In genomic region chr19:49073514-49074378, GRCh38 we compare ENCODE assay signal across 8 cellular contexts. TPM values are rescaled to one million over a fixed set of nuclear protein-coding genes. Genes with fewer than 3 reads are reported as not detected.
DNase-seq lines count a peak whose midpoint lies in the region; ATAC-seq and TF ChIP-seq lines count a peak whose summit lies in the region.

No MANE protein-coding gene starts in this region.

- no TSS peak for BruUV-seq in HCT116 (replicated peaks; lab: Mats Ljungman, UMichigan)

- peak; percentile 34 for TF ChIP-seq CTCF in BJ (IDR thresholded peaks at IDR 0.05; ENCODE audit: insufficient read depth, low read depth, low read length)
- TF ChIP-seq CTCF in HCT116 (IDR thresholded peaks at IDR 0.05 in 2 of 3, conservative IDR thresholded peaks at IDR 0.05 in 1 of 3; ENCODE audit: borderline replicate concordance in 1 of 3, insufficient read depth in 1 of 3, low read depth in 2 of 3, low read length in 2 of 3) = peak; percentile 36 to 65 (median 49)
- TF ChIP-seq CTCF in spleen (IDR thresholded peaks at IDR 0.05 in 8 of 11, conservative IDR thresholded peaks at IDR 0.05 in 3 of 11) = peak in 1 of 11 experiments; percentile 14

- H3K9me2 ChIP-seq in HCT116 (ENCODE audit: insufficient read depth) = no peaks in the 10 kb centered on the region

- H3K27me3 ChIP-seq in BJ (ENCODE audit: control insufficient read depth, insufficient read depth, low read length) (peaks cover 12% of the 10 kb centered on the region), HCT116 (ENCODE audit: insufficient read depth, low read length) (no peaks in the 10 kb centered on the region), spleen (replicated peaks in 1 of 7) (peaks cover 0 to 82% (median 52%) of the 10 kb centered on the region in 7 donors)

- no peaks in the 10 kb centered on the region for H3K36me3 ChIP-seq in BJ (ENCODE audit: control insufficient read depth, insufficient read depth, low read length)
- no peaks in the 10 kb centered on the region for H3K36me3 ChIP-seq in HCT116 (ENCODE audit: control insufficient read depth in 1 of 2, insufficient read depth in 2 of 2, low read length in 2 of 2)
- H3K36me3 ChIP-seq in SK-N-MC (ENCODE audit: insufficient read depth, low read length) = no peaks in the 10 kb centered on the region
- H3K36me3 ChIP-seq in spleen = no peaks in the 10 kb centered on the region

- H3K4me3 ChIP-seq in BJ (ENCODE audit: low read depth, low read length) (no peak overlapping the region), HCT116 (replicated peaks in 1 of 2; ENCODE audit: low read depth in 1 of 2, low read length in 2 of 2) (no peak overlapping the region), SK-N-MC (peak overlapping the region; percentile 66; the same call in 1 of the 2 replicates), spleen (no peak overlapping the region)

- TF ChIP-seq POLR2A in HCT116 (IDR thresholded peaks at IDR 0.05; ENCODE audit: borderline replicate concordance, extremely low read depth, insufficient read depth, insufficient read length) (no peak), spleen (IDR thresholded peaks at IDR 0.05) (no peak)

- H3K79me2 ChIP-seq in HCT116 (ENCODE audit: insufficient read depth, low read length) = no peaks in the 10 kb centered on the region

- no peak overlapping the region for H3K27ac ChIP-seq in HCT116 (ENCODE audit: low read depth, low read length)
- no peak overlapping the region for H3K27ac ChIP-seq in SK-N-MC
- no peak overlapping the region for H3K27ac ChIP-seq in spleen

- peak; percentile 68 for TF ChIP-seq RAD21 in HCT116 (IDR thresholded peaks at IDR 0.05; ENCODE audit: low read depth)

- peak; percentile 88 for ATAC-seq in HCT116
- peak; percentile 64 for ATAC-seq in left ventricle myocardium superior
- no peak for ATAC-seq in GM18868 (IDR thresholded peaks at IDR 0.05; ENCODE audit: unreplicated experiment)
- no peak for ATAC-seq in GM21390 (IDR thresholded peaks at IDR 0.05; ENCODE audit: unreplicated experiment)

- no peaks in the 10 kb centered on the region for H3K9me3 ChIP-seq in HCT116 (ENCODE audit: control insufficient read depth in 1 of 2, insufficient read depth in 1 of 2, low read depth in 1 of 2, low read length in 2 of 2)
- no peaks in the 10 kb centered on the region for H3K9me3 ChIP-seq in SK-N-MC (ENCODE audit: low read depth, low read length)
- H3K9me3 ChIP-seq in spleen = peaks cover 0 to 4% (median 0%) of the 10 kb centered on the region in 8 donors

- DNase-seq in BJ (ENCODE audit: low read depth) (no peak), HCT116 (ENCODE audit: low read depth, low spot score) (peak; percentile 45), SK-N-MC (ENCODE audit: low read depth, low spot score) (no peak), left ventricle myocardium superior (no peak), spleen (no peak)
- DNase-seq in activated T-cell treated with anti-CD3 and anti-CD28 coated beads, Interleukin-2, amount 50 U/mL, for 1 hour = no peak

- H3K9ac ChIP-seq in HCT116 (ENCODE audit: low read length) (no peak overlapping the region), SK-N-MC (ENCODE audit: insufficient read length) (no peak overlapping the region)

- H3K4me2 ChIP-seq in HCT116 (ENCODE audit: low read length) = peak overlapping the region; percentile 59

- CTCF ChIA-PET in BJ (lab: Yijun Ruan, JAX) = interaction anchor here (0.6 to 2.5 kb wide), 9 partner anchors 9 to 227 kb away, joined by 3 to 13 read pairs (median 4); partner anchors contain the start of gene RUVBL2
- CTCF ChIA-PET in HCT116 (lab: Charles Lee) = interaction anchor here (0.7 to 2.6 kb wide), 16 partner anchors 9 to 278 kb away, joined by 3 to 18 read pairs (median 6); partner anchors contain the start of genes CGB7, GYS1, LIN7B and NTF4

- no peaks in the 10 kb centered on the region for H4K20me1 ChIP-seq in HCT116 (ENCODE audit: insufficient read depth)

- no peak overlapping the region for H2AFZ ChIP-seq in HCT116 (ENCODE audit: low read depth, low read length, poor library complexity, severe bottlenecking)

- intact Hi-C loops in HCT116 (cut with micrococcal nuclease) = loop anchor here (2.0 kb wide), 2 partner anchors 125 to 285 kb away; no protein-coding TSS in a partner anchor
- intact Hi-C loops in left ventricle myocardium superior (cut with micrococcal nuclease) = no loop called here
- intact Hi-C loops in spleen (cut with DNase I; ENCODE audit: low total_unique reads) = no loop called here

- RAD21 ChIA-PET in HCT116 (lab: Charles Lee; ENCODE audit: low non-redundant PET in 1 of 2, low total read pairs in 2 of 2, uncharacterized antibody in 2 of 2, unreplicated experiment in 2 of 2) = interaction anchor here (0.9 to 1.4 kb wide), 2 partner anchors 125 kb away, joined by 3 to 5 read pairs; no protein-coding TSS in a partner anchor

- 62 to 68% (median 64%) methylated on average over 22 to 23 of the region's 23 CpGs for WGBS in spleen, 5 donors

- H3K4me1 ChIP-seq in HCT116 (ENCODE audit: control insufficient read depth in 1 of 2, insufficient read depth in 2 of 2, low read length in 2 of 2) = peaks cover 10 to 11% of the 10 kb centered on the region in 2 experiments
- peaks cover 0 to 16% (median 6%) of the 10 kb centered on the region in 6 donors for H3K4me1 ChIP-seq in spleen

- POLR2A ChIA-PET in BJ (lab: Charles Lee) (no interaction called here), HCT116 (lab: Charles Lee) (interaction anchor here (0.7 kb wide), 1 partner anchor 76 kb away, joined by 3 read pairs; no protein-coding TSS in a partner anchor)

TF ChIP-seq in HCT116, 20 proteins besides CTCF, POLR2A, EP300 and RAD21:
- TF ChIP-seq ZFX (IDR thresholded peaks at IDR 0.05) (no peak), CEBPB (IDR thresholded peaks at IDR 0.05; ENCODE audit: low read depth) (no peak), JUND (IDR thresholded peaks at IDR 0.05) (no peak), POLR2AphosphoS5 (IDR thresholded peaks at IDR 0.05; ENCODE audit: low read depth, low read length) (no peak), ZNF274 (IDR thresholded peaks at IDR 0.05; ENCODE audit: low read depth, low read length) (no peak), EZH2phosphoT487 (IDR thresholded peaks at IDR 0.05; ENCODE audit: borderline replicate concordance) (no peak), CBX3 (IDR thresholded peaks at IDR 0.05; ENCODE audit: low read depth) (no peak), TCF7L2 (IDR thresholded peaks at IDR 0.05; ENCODE audit: borderline replicate concordance, extremely low read depth, insufficient read depth, insufficient read length) (no peak), ELF1 (IDR thresholded peaks at IDR 0.05; ENCODE audit: borderline replicate concordance, low read depth) (no peak)

RNA-seq across cellular contexts. Expression of gene KCNA7, which starts 1.2 kb away (rescaled TPM):
- polyA plus RNA-seq in BJ (2011; rRNA removed) = not detected in 2 replicates
- polyA minus RNA-seq in BJ (2011; rRNA and poly(A)+ RNA removed) = not detected in 2 replicates
- total RNA-seq in HCT116 (2021; ENCODE audit: unreplicated experiment) = not detected
- 0.02 and 0.10 TPM in 2 replicates for polyA plus RNA-seq in HCT116 (2012)
- total RNA-seq in left ventricle myocardium superior = 0.42 TPM
- not detected for total RNA-seq in spleen
- polyA plus RNA-seq in spleen = under 1 TPM in 1 of 3 donors, not detected in 2; 0.02 TPM

RNA-seq across cellular contexts. Expression of gene NTF4, which starts 9.1 kb away (rescaled TPM):
- polyA plus RNA-seq in BJ (2011; rRNA removed) (0.10 TPM in 1 of 2 replicates, not detected in the other), spleen (not detected)
- not detected in 2 replicates for polyA minus RNA-seq in BJ (2011; rRNA and poly(A)+ RNA removed)
- total RNA-seq in HCT116 (2021; ENCODE audit: unreplicated experiment) (1.7 TPM), left ventricle myocardium superior (not detected), spleen (not detected)
- 2.1 and 2.3 TPM in 2 replicates for polyA plus RNA-seq in HCT116 (2012)

RNA-seq across cellular contexts. Expression of gene SNRNP70, which starts 11.5 kb away (rescaled TPM):
- polyA plus RNA-seq in BJ (2011; rRNA removed) (125 and 268 TPM in 2 replicates), spleen (100 to 1,000 TPM; 198 to 559 (median 421) TPM)
- polyA minus RNA-seq in BJ (2011; rRNA and poly(A)+ RNA removed) = 27.9 and 28.8 TPM in 2 replicates
- total RNA-seq in HCT116 (2021; ENCODE audit: unreplicated experiment) (236 TPM), left ventricle myocardium superior (139 TPM), spleen (100 to 1,000 TPM; 238 to 337 (median 270) TPM)
- polyA plus RNA-seq in HCT116 (2012) = 193 and 211 TPM in 2 replicates

RNA-seq across cellular contexts. Expression of gene CGB7, which starts 16.2 kb away (rescaled TPM):
- polyA plus RNA-seq in BJ (2011; rRNA removed) (0.27 and 0.28 TPM in 2 replicates), spleen (under 1 TPM in 2 of 3 donors, not detected in 1; 0.03 to 0.06 TPM)
- polyA minus RNA-seq in BJ (2011; rRNA and poly(A)+ RNA removed) = not detected in 2 replicates
- total RNA-seq in HCT116 (2021; ENCODE audit: unreplicated experiment) (5.4 TPM), left ventricle myocardium superior (not detected), spleen (not detected)
- polyA plus RNA-seq in HCT116 (2012) = 4.4 and 4.5 TPM in 2 replicates

RNA-seq across cellular contexts. Expression of gene CGB8, which starts 24.8 kb away (rescaled TPM):
- polyA plus RNA-seq in BJ (2011; rRNA removed) (0.22 TPM in 1 of 2 replicates, not detected in the other), spleen (not detected)
- polyA minus RNA-seq in BJ (2011; rRNA and poly(A)+ RNA removed) = not detected in 2 replicates
- total RNA-seq in HCT116 (2021; ENCODE audit: unreplicated experiment) (0.34 TPM), left ventricle myocardium superior (not detected), spleen (not detected)
- polyA plus RNA-seq in HCT116 (2012) = 0.44 and 0.52 TPM in 2 replicates

Comparison
In these comparisons a context has a peak if more than half of its experiments do, and no peak if none do; other contexts are left out.
1. ATAC-seq: peak in HCT116 (single experiment) and left ventricle myocardium superior (single experiment); none in GM18868 (single experiment) and GM21390 (single experiment).